20 cellular contexts compared by ENCODE assay signal in the genomic region with DNA sequence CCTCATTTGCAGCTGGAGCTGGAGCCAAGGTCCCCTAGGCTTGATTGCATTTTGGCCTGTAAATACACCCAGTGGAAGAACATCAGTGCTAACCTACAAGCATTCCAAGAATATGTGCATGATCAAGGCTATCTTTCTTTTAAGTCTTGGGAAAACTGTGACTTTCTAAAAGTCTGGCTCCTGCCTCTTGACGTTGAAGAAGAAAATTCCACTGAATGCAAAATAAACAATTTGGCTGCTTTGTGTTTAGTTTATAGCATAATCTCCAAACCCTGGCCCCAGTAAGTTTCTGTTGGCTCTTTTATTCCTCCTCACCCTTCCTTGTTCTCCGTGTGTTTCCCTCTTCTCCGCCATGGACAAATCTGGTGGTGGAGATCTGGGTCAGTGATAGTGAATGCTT.
DNase-seq lines count a peak whose midpoint lies in the region; ATAC-seq and TF ChIP-seq lines count a peak whose summit lies in the region.
"Had no signal": no experiment of that assay in that cellular context is flagged by ENCODE, and none has a peak within 500 bp of the region (broad histone marks: within the 10 kb centered on the region; RNA-seq: fewer than 3 reads in every experiment).

No MANE protein-coding gene starts in this region.

- no peak for TF ChIP-seq CTCF in choroid plexus epithelial cell (conservative IDR thresholded peaks at IDR 0.05; ENCODE audit: low read depth, low read length)
- no peak for TF ChIP-seq CTCF in neural progenitor cell (IDR thresholded peaks at IDR 0.05)

- H3K4me1 Mint-ChIP-seq in neural progenitor cell, result peaks cover 7% of the 10 kb centered on the region

- no peak overlapping the region for H2AFZ ChIP-seq in neural progenitor cell (replicated peaks)
- H2AFZ ChIP-seq: GM23248 had no signal

- H3K9ac ChIP-seq in neural progenitor cell, result no peak overlapping the region
- H3K9ac ChIP-seq: BLaER1 treated with 17β-estradiol and CSF1 and Interleukin-3, amounts not matched to agents 10 nM and 100 nM; GM23248 had no signal

- H3K36me3 Mint-ChIP-seq in neural progenitor cell, result no peaks in the 10 kb centered on the region
- H3K36me3 Mint-ChIP-seq: CD8-positive, alpha-beta T cell had no signal

- H3K4me2 ChIP-seq in neural progenitor cell, result no peak overlapping the region
- H3K4me2 ChIP-seq: BLaER1 treated with 17β-estradiol and CSF1 and Interleukin-3, amounts not matched to agents 10 nM and 100 nM had no signal

- peak; percentile 93 to 97 for ATAC-seq in right cardiac atrium
- ATAC-seq: CD8-positive, alpha-beta T cell; GM12878; HCT116 had no signal

- intact Hi-C loops in right cardiac atrium (cut with DNase I), result no loop called here
- intact Hi-C loops in cardiac septum (cut with DNase I), result no loop called here

- peaks cover 2% of the 10 kb centered on the region for H3K4me1 ChIP-seq in right cardiac atrium (ENCODE audit: control insufficient read depth, insufficient read depth, low read length)
- no peaks in the 10 kb centered on the region for H3K4me1 ChIP-seq in neural progenitor cell
- no peaks in the 10 kb centered on the region for H3K4me1 ChIP-seq in SJCRH30
- H3K4me1 ChIP-seq: BLaER1 treated with 17β-estradiol and CSF1 and Interleukin-3, amounts not matched to agents 10 nM and 100 nM; Peyer's patch had no signal

- no peak for TF ChIP-seq POLR2A in erythroblast (IDR thresholded peaks at IDR 0.05; ENCODE audit: low read length)

- H4K20me1 ChIP-seq in neural progenitor cell (ENCODE audit: low read depth), result no peaks in the 10 kb centered on the region
- H4K20me1 ChIP-seq: BLaER1 treated with 17β-estradiol and CSF1 and Interleukin-3, amounts not matched to agents 10 nM and 100 nM had no signal

- no peaks in the 10 kb centered on the region for H3K36me3 ChIP-seq in neural progenitor cell
- H3K36me3 ChIP-seq in SJCRH30, result no peaks in the 10 kb centered on the region; the same call in 1 of the 2 replicates
- H3K36me3 ChIP-seq: BLaER1 treated with 17β-estradiol and CSF1 and Interleukin-3, amounts not matched to agents 10 nM and 100 nM; Peyer's patch had no signal

- H3K27ac Mint-ChIP-seq in neural progenitor cell, result no peak overlapping the region
- H3K27ac Mint-ChIP-seq: CD8-positive, alpha-beta T cell had no signal

- H3K27ac ChIP-seq in right cardiac atrium (ENCODE audit: low read length), result no peak overlapping the region
- H3K27ac ChIP-seq in neural progenitor cell, result no peak overlapping the region
- no peak overlapping the region for H3K27ac ChIP-seq in SJCRH30
- H3K27ac ChIP-seq: BLaER1 treated with 17β-estradiol and CSF1 and Interleukin-3, amounts not matched to agents 10 nM and 100 nM; GM23248; Peyer's patch had no signal

- no peaks in the 10 kb centered on the region for H3F3A ChIP-seq in neural progenitor cell (ENCODE audit: low read depth)

- no peaks in the 10 kb centered on the region for H3K9me3 ChIP-seq in right cardiac atrium (ENCODE audit: control insufficient read depth, low read length)
- no peaks in the 10 kb centered on the region for H3K9me3 ChIP-seq in neural progenitor cell (ENCODE audit: low read depth)
- no peaks in the 10 kb centered on the region for H3K9me3 ChIP-seq in SJCRH30 (replicated peaks)
- H3K9me3 ChIP-seq: Peyer's patch had no signal

- H3K4me3 ChIP-seq in right cardiac atrium (ENCODE audit: low read length) (no peak overlapping the region), choroid plexus epithelial cell (ENCODE audit: low read depth, low read length) (no peak overlapping the region), neural progenitor cell (no peak overlapping the region), SJCRH30 (no peak overlapping the region)
- H3K4me3 ChIP-seq: BLaER1 treated with 17β-estradiol and CSF1 and Interleukin-3, amounts not matched to agents 10 nM and 100 nM; GM12878; GM23248; Peyer's patch had no signal

- no peaks in the 10 kb centered on the region for H3K79me2 ChIP-seq in neural progenitor cell (ENCODE audit: low read depth)

- H3K27me3 ChIP-seq in right cardiac atrium (ENCODE audit: control insufficient read depth, insufficient read depth) (no peaks in the 10 kb centered on the region), neural progenitor cell (no peaks in the 10 kb centered on the region), SJCRH30 (no peaks in the 10 kb centered on the region)
- H3K27me3 ChIP-seq: BLaER1 treated with 17β-estradiol and CSF1 and Interleukin-3, amounts not matched to agents 10 nM and 100 nM; Peyer's patch had no signal

- 50% methylated on average over 3 of the region's 3 CpGs for WGBS in right cardiac atrium

- H3K27me3 Mint-ChIP-seq in neural progenitor cell (ENCODE audit: insufficient read depth, low read depth), result peaks cover 6% of the 10 kb centered on the region

- peak in 1 of 3 donors; percentile 22 for DNase-seq in right cardiac atrium
- no peak for DNase-seq in cardiac septum (ENCODE audit: low spot score)
- peak; percentile 12 for DNase-seq in choroid plexus epithelial cell (ENCODE audit: low read depth)
- peak; percentile 10 for DNase-seq in iris pigment epithelial cell (ENCODE audit: low read depth)
- DNase-seq in neural progenitor cell (ENCODE audit: low spot score), result no peak
- DNase-seq in erythroblast (lab: John Stamatoyannopoulos, UW), result no peak
- DNase-seq in KG1 (lab: John Stamatoyannopoulos, UW), result no peak
- DNase-seq in SJCRH30, result no peak
- DNase-seq: Calu3; CD8-positive, alpha-beta T cell; EL; GM23248; NCI-H1105; NCI-H1694; NCI-H748 treated with DMSO at 0.1 percent for 48 hours; NK-92 treated with Interleukin-12 subunit alpha and Interleukin-12 subunit beta, amount 100 ng/mL, for 24 hours; Peyer's patch had no signal

- H3K4me3 Mint-ChIP-seq in neural progenitor cell, result no peak overlapping the region
- H3K4me3 Mint-ChIP-seq: CD8-positive, alpha-beta T cell had no signal

- peaks cover 9% of the 10 kb centered on the region for H3K9me3 Mint-ChIP-seq in neural progenitor cell

Comparison
In these comparisons a context has a peak if more than half of its experiments do, and no peak if none do; other contexts are left out.
1. DNase-seq: peak in choroid plexus epithelial cell (single experiment) and iris pigment epithelial cell (single experiment); none in cardiac septum (single experiment), neural progenitor cell (single experiment), erythroblast (0 of 2), KG1 (single experiment) and SJCRH30 (0 of 2).